10 cellular contexts compared by ENCODE assay signal in genomic region chr11:114315749-114316368, GRCh38. TPM values are rescaled to one million over a fixed set of nuclear protein-coding genes. Genes with fewer than 3 reads are reported as not detected.
DNase-seq lines count a peak whose midpoint lies in the region; ATAC-seq and TF ChIP-seq lines count a peak whose summit lies in the region.
"Had no signal": no experiment of that assay in that cellular context is flagged by ENCODE, and none has a peak within 500 bp of the region (broad histone marks: within the 10 kb centered on the region; RNA-seq: fewer than 3 reads in every experiment).

No MANE protein-coding gene starts in this region.

- WGBS in upper lobe of left lung, 2 donors: 12 to 16% methylated on average over 13 of the region's 13 CpGs

- no peak for TF ChIP-seq CTCF in upper lobe of left lung (IDR thresholded peaks at IDR 0.05)

- H3K27me3 ChIP-seq in upper lobe of left lung: no peaks in the 10 kb centered on the region

- no peaks in the 10 kb centered on the region for H3K9me3 ChIP-seq in upper lobe of left lung

- H3K27ac Mint-ChIP-seq in activated naive CD4-positive, alpha-beta T cell treated with anti-CD3 and anti-CD28 coated beads, Interleukin-2, amount 50 U/mL, for 24 hours: peak overlapping the region; percentile 91
- H3K27ac Mint-ChIP-seq in activated naive CD4-positive, alpha-beta T cell treated with anti-CD3 and anti-CD28 coated beads, Interleukin-2, amount 50 U/mL, for 72 hours: peak overlapping the region; percentile 7 to 78

- H3K36me3 ChIP-seq in upper lobe of left lung: peaks cover 0 to 29% (median 9%) of the 10 kb centered on the region in 4 donors

- DNase-seq in activated naive CD4-positive, alpha-beta T cell treated with Interleukin-2 at 50 U/mL for 16 hours: no peak
- DNase-seq in activated naive CD4-positive, alpha-beta T cell treated with anti-CD3 and anti-CD28 coated beads, Interleukin-2, amount 50 U/mL, for 72 hours (ENCODE audit: low spot score in 2 of 2): no peak
- DNase-seq in left kidney (ENCODE audit: low read depth, low spot score): peak; percentile 59
- peak in 1 of 2 donors; percentile 77 for DNase-seq in upper lobe of left lung
- DNase-seq in NCI-H2107 (lab: John Stamatoyannopoulos, UW): no peak
- DNase-seq in HCEC 1CT: no peak
- no peak for DNase-seq in NCI-H82 treated with DMSO at 0.1 percent for 48 hours (lab: John Stamatoyannopoulos, UW; ENCODE audit: unreplicated experiment)
- DNase-seq: NCI-H1694 treated with DMSO at 0.1 percent for 48 hours had no signal

- peak in 1 of 4 donors; percentile 24 for TF ChIP-seq POLR2A in upper lobe of left lung (IDR thresholded peaks at IDR 0.05)

- no peaks in the 10 kb centered on the region for H3K9me3 Mint-ChIP-seq in activated naive CD4-positive, alpha-beta T cell treated with anti-CD3 and anti-CD28 coated beads, Interleukin-2, amount 50 U/mL, for 24 hours
- no peaks in the 10 kb centered on the region for H3K9me3 Mint-ChIP-seq in activated naive CD4-positive, alpha-beta T cell treated with anti-CD3 and anti-CD28 coated beads, Interleukin-2, amount 50 U/mL, for 72 hours

- H3K4me1 ChIP-seq in upper lobe of left lung: peaks cover 40 to 57% (median 51%) of the 10 kb centered on the region in 4 donors

- H3K4me3 ChIP-seq in upper lobe of left lung: no peak overlapping the region

- peak; percentile 61 to 81 for ATAC-seq in activated naive CD4-positive, alpha-beta T cell treated with anti-CD3 and anti-CD28 coated beads, Interleukin-2, amount 50 U/mL, for 72 hours
- ATAC-seq in upper lobe of left lung (ENCODE audit: low FRiP score in 2 of 2): peak; percentile 58 to 82

- peak overlapping the region; percentile 81 for H3K4me3 Mint-ChIP-seq in activated naive CD4-positive, alpha-beta T cell treated with anti-CD3 and anti-CD28 coated beads, Interleukin-2, amount 50 U/mL, for 24 hours

- TF ChIP-seq EP300 in upper lobe of left lung (IDR thresholded peaks at IDR 0.05): peak in 2 of 4 donors; percentile 36 to 75

- peaks cover 2% of the 10 kb centered on the region for H3K27me3 Mint-ChIP-seq in activated naive CD4-positive, alpha-beta T cell treated with anti-CD3 and anti-CD28 coated beads, Interleukin-2, amount 50 U/mL, for 24 hours

- H3K4me1 Mint-ChIP-seq in activated naive CD4-positive, alpha-beta T cell treated with anti-CD3 and anti-CD28 coated beads, Interleukin-2, amount 50 U/mL, for 24 hours: peaks cover 60% of the 10 kb centered on the region

- peak overlapping the region; percentile 52 to 75 (median 69) for H3K27ac ChIP-seq in upper lobe of left lung
- H3K27ac ChIP-seq: epithelial cell of prostate had no signal

- no peaks in the 10 kb centered on the region for H3K36me3 Mint-ChIP-seq in activated naive CD4-positive, alpha-beta T cell treated with anti-CD3 and anti-CD28 coated beads, Interleukin-2, amount 50 U/mL, for 24 hours
- H3K36me3 Mint-ChIP-seq in activated naive CD4-positive, alpha-beta T cell treated with anti-CD3 and anti-CD28 coated beads, Interleukin-2, amount 50 U/mL, for 72 hours: peaks cover 0 to 3% of the 10 kb centered on the region in 2 donors

RNA-seq across cellular contexts. Expression of gene NNMT, which starts 19.7 kb away (rescaled TPM):
- total RNA-seq in activated naive CD4-positive, alpha-beta T cell treated with anti-CD3 and anti-CD28 coated beads, Interleukin-2, amount 50 U/mL, for 72 hours: not detected
- 100 to 1,000 TPM in 5 of 6 donors, 10 to 100 TPM in 1; 93.4 to 383 (median 208) TPM for total RNA-seq in upper lobe of left lung

Comparison
In these comparisons a context has a peak if more than half of its experiments do, and no peak if none do; other contexts are left out.
1. RNA of gene NNMT, which starts 19.7 kb away (total RNA-seq): 93.4 to 383 TPM in upper lobe of left lung; not detected in activated naive CD4-positive, alpha-beta T cell treated with anti-CD3 and anti-CD28 coated beads, Interleukin-2, amount 50 U/mL, for 72 hours; every median in the first group is over 10 times any median in the second.